12 cellular contexts compared by ENCODE assay signal in genomic region chr7:3244241-3244814, GRCh38. TPM values are rescaled to one million over a fixed set of nuclear protein-coding genes. Genes with fewer than 3 reads are reported as not detected.
A peak's percentile ranks its signal among the peaks of the same experiment; 100 is the strongest.
DNase-seq lines count a peak whose midpoint lies in the region; ATAC-seq and TF ChIP-seq lines count a peak whose summit lies in the region.
"Had no signal": no experiment of that assay in that cellular context is flagged by ENCODE, and none has a peak within 500 bp of the region (broad histone marks: within the 10 kb centered on the region; RNA-seq: fewer than 3 reads in every experiment).

No MANE protein-coding gene starts in this region.

- H3K9ac ChIP-seq in mammary epithelial cell (ENCODE audit: insufficient read depth, low read length) = no peak overlapping the region

- dilution Hi-C loops in mammary epithelial cell (cut with HindIII; ENCODE audit: low sequenced_read_pairs) = no loop called here

- DNase-seq in DMS 273 treated with DMSO at 0.1 percent for 48 hours (lab: John Stamatoyannopoulos, UW) (peak; percentile 31), NCI-H146 (lab: John Stamatoyannopoulos, UW) (peak; percentile 78), mammary epithelial cell (peak; percentile 66), mucosa of gallbladder (ENCODE audit: low spot score) (peak; percentile 25), H7 (no peak), NCI-H2196 treated with DMSO at 0.1 percent for 48 hours (lab: John Stamatoyannopoulos, UW; ENCODE audit: unreplicated experiment) (no peak), body of pancreas (no peak)
- DNase-seq: activated gamma-delta T cell treated with Interleukin-2 at 50 U/mL for 16 hours; Karpas-422; stimulated activated CD4-positive, alpha-beta T cell treated with anti-CD3 and anti-CD28 coated beads, Interleukin-2, amount 100 ng/mL, for 24 hours had no signal

- H3K4me1 ChIP-seq in mammary epithelial cell (ENCODE audit: insufficient read depth, low read length) (no peaks in the 10 kb centered on the region), body of pancreas (peaks cover 3% of the 10 kb centered on the region)

- intact Hi-C loops in mammary epithelial cell (cut with micrococcal nuclease) = no loop called here
- intact Hi-C loops in body of pancreas (cut with DNase I) = no loop called here

- H3K4me2 ChIP-seq in mammary epithelial cell (ENCODE audit: insufficient read depth, low read depth, low read length) = no peak overlapping the region

- H3K4me3 ChIP-seq in mammary epithelial cell (replicated peaks in 1 of 3; ENCODE audit: insufficient read depth in 1 of 3, low read depth in 2 of 3, low read length in 3 of 3) = no peak overlapping the region
- H3K4me3 ChIP-seq in H7 (ENCODE audit: insufficient read depth, low read depth, low read length) = no peak overlapping the region
- no peak overlapping the region for H3K4me3 ChIP-seq in body of pancreas

- no peaks in the 10 kb centered on the region for H4K20me1 ChIP-seq in mammary epithelial cell (ENCODE audit: insufficient read depth, low read length)

- ATAC-seq in HG03342 (IDR thresholded peaks at IDR 0.05; ENCODE audit: unreplicated experiment) (no peak), body of pancreas (no peak)
- ATAC-seq: activated CD4-positive, CD25-positive, alpha-beta regulatory T cell treated with anti-CD3 and anti-CD28 coated beads, Interleukin-2, amount 50 U/mL, for 24 hours had no signal

- H2AFZ ChIP-seq in mammary epithelial cell (ENCODE audit: low read depth, low read length) = no peak overlapping the region

- 45% methylated on average over 6 of the region's 7 CpGs for WGBS in mammary epithelial cell (ENCODE audit: low coverage, missing lambda C conversion rate)
- 56 to 61% methylated on average over 6 to 7 of the region's 7 CpGs for WGBS in body of pancreas, 2 donors

- in situ Hi-C loops in mammary epithelial cell (cut with MboI; ENCODE audit: low sequenced_read_pairs in 2 of 2) = no loop called here

- H3K79me2 ChIP-seq in mammary epithelial cell (ENCODE audit: insufficient read depth, low read length) = no peaks in the 10 kb centered on the region

- H3K27ac ChIP-seq in mammary epithelial cell (ENCODE audit: insufficient read depth, low read depth, low read length) (no peak overlapping the region), body of pancreas (no peak overlapping the region)

- peaks cover 11% of the 10 kb centered on the region for H3K9me3 ChIP-seq in mammary epithelial cell (replicated peaks; ENCODE audit: insufficient read depth, low read length)
- no peaks in the 10 kb centered on the region for H3K9me3 ChIP-seq in body of pancreas

- CTCF ChIA-PET in mammary epithelial cell (lab: Charles Lee; ENCODE audit: low non-redundant PET) = interaction anchor here (0.6 kb wide), 1 partner anchor 323 kb away, joined by 4 read pairs; no protein-coding TSS in a partner anchor

- H3K27me3 ChIP-seq in mammary epithelial cell (ENCODE audit: insufficient read depth, low read length) = no peaks in the 10 kb centered on the region
- no peaks in the 10 kb centered on the region for H3K27me3 ChIP-seq in H7 (ENCODE audit: control insufficient read depth, insufficient read depth, low read length)
- no peaks in the 10 kb centered on the region for H3K27me3 ChIP-seq in body of pancreas

- TF ChIP-seq CTCF in mammary epithelial cell (conservative IDR thresholded peaks at IDR 0.05 in 1 of 2, IDR thresholded peaks at IDR 0.05 in 1 of 2; ENCODE audit: extremely low read depth in 1 of 2, insufficient read depth in 1 of 2, low read depth in 1 of 2, low read length in 2 of 2) (no peak), body of pancreas (IDR thresholded peaks at IDR 0.05) (no peak)

- H3K36me3 ChIP-seq in mammary epithelial cell (ENCODE audit: insufficient read depth, low read length) (no peaks in the 10 kb centered on the region), H7 (replicated peaks; ENCODE audit: control insufficient read depth, insufficient read depth, low read length) (no peaks in the 10 kb centered on the region), body of pancreas (replicated peaks in 1 of 2; ENCODE audit: insufficient read depth in 1 of 2, low read depth in 2 of 2) (no peaks in the 10 kb centered on the region)

- no TSS peak for BruUV-seq in mammary epithelial cell (replicated peaks; lab: Mats Ljungman, UMichigan)

- TF ChIP-seq POLR2A in body of pancreas (IDR thresholded peaks at IDR 0.05) = no peak

RNA-seq across cellular contexts. Expression of gene SDK1, which starts 56.7 kb away (rescaled TPM):
- total RNA-seq in mammary epithelial cell (10 to 100 TPM in 1 of 2 donors, 1 to 10 TPM in 1; 4.0 to 24.5 TPM), mucosa of gallbladder (6.6 TPM), body of pancreas (10 to 100 TPM; 19.8 to 32.4 TPM)
- polyA plus RNA-seq in mammary epithelial cell = 0.12 TPM
- 0.10 TPM for polyA minus RNA-seq in mammary epithelial cell
- 2.4 and 4.1 TPM in 2 replicates for total RNA-seq in H7 (2014; rRNA removed; shearing (Covaris generic))

Comparison
In these comparisons a context has a peak if more than half of its experiments do, and no peak if none do; other contexts are left out.
1. DNase-seq: peak in DMS 273 treated with DMSO at 0.1 percent for 48 hours (single experiment), NCI-H146 (single experiment), mammary epithelial cell (single experiment) and mucosa of gallbladder (single experiment); none in H7 (single experiment), NCI-H2196 treated with DMSO at 0.1 percent for 48 hours (single experiment) and body of pancreas (0 of 4).